1 cellular context compared by ENCODE assay signal in genomic region chr12:76074701-76075336, GRCh38.
TF ChIP-seq lines count a peak whose summit lies in the region.

No MANE protein-coding gene starts in this region.

TF ChIP-seq in WTC11, 78 proteins besides CTCF, POLR2A, EP300 and RAD21 (continued from another document):
- TF ChIP-seq ZNF281 (CRISPR knock-in tag; IDR thresholded peaks at IDR 0.05) (no peak), ZNF512 (CRISPR knock-in tag; IDR thresholded peaks at IDR 0.05; ENCODE audit: borderline replicate concordance) (no peak), ZBTB43 (CRISPR knock-in tag; IDR thresholded peaks at IDR 0.05) (no peak), JAZF1 (CRISPR knock-in tag; IDR thresholded peaks at IDR 0.05) (no peak), STAT6 (CRISPR knock-in tag; conservative IDR thresholded peaks at IDR 0.05; ENCODE audit: low read depth) (no peak), NR3C1 (CRISPR knock-in tag; conservative IDR thresholded peaks at IDR 0.05; ENCODE audit: low read depth) (no peak), NFYB (CRISPR knock-in tag; conservative IDR thresholded peaks at IDR 0.05; ENCODE audit: low read depth) (no peak), SMAD3 (CRISPR knock-in tag; IDR thresholded peaks at IDR 0.05; ENCODE audit: borderline replicate concordance) (no peak), HMGXB4 (CRISPR knock-in tag; IDR thresholded peaks at IDR 0.05) (no peak), ZNF121 (CRISPR knock-in tag; IDR thresholded peaks at IDR 0.05) (no peak), CREM (CRISPR knock-in tag; IDR thresholded peaks at IDR 0.05) (no peak), ATF3 (CRISPR knock-in tag; conservative IDR thresholded peaks at IDR 0.05) (no peak), ZSCAN18 (CRISPR knock-in tag; IDR thresholded peaks at IDR 0.05) (no peak)
